In the genomic region with DNA sequence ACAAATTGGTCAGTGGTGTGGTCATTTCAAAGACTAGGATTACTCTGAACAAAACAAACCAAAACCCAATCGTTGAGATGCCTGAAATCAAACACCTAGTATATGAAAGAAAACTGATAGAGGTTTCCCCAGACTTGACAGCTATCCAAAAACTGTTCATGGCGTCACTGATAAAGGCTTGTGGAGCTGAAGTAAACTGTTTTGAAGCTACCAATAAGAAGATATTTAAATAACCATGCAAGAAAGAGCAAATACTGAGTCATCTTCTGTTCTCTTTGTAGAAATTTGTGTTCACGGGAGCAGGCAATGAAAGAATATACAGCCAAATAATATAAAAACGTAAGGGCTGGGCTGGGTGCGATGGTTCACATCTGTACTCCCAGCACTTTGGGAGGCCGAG, we compare ENCODE assay signal across 19 cellular contexts. TPM values are rescaled to one million over a fixed set of nuclear protein-coding genes. Genes with fewer than 3 reads are reported as not detected.
"Had no signal": no experiment of that assay in that cellular context is flagged by ENCODE, and none has a peak within 500 bp of the region (broad histone marks: within the 10 kb centered on the region; RNA-seq: fewer than 3 reads in every experiment).

No MANE protein-coding gene starts in this region.

- H3K27ac ChIP-seq: foreskin keratinocyte, testis, VCaP had no signal

- H3K4me1 ChIP-seq: foreskin keratinocyte had no signal

- DNase-seq: activated CD4-positive, alpha-beta memory T cell treated with anti-CD3 and anti-CD28 coated beads for 36 hours; activated gamma-delta T cell; activated T-cell treated with anti-CD3 and anti-CD28 coated beads, Interleukin-2, amount 50 U/mL, for 48 hours; anterior cingulate cortex; caudate nucleus; cortex of kidney; effector memory CD8-positive, alpha-beta T cell; foreskin keratinocyte; head of caudate nucleus; islet precursor cell; stimulated activated CD4-positive, alpha-beta T cell treated with anti-CD3 and anti-CD28 coated beads, Interleukin-4, amount 100 ng/mL, for 1 hour; stimulated activated CD8-positive, alpha-beta memory T cell treated with anti-CD3 and anti-CD28 coated beads, Interleukin-4, amount 100 ng/mL, for 48 hours; stimulated activated naive CD8-positive, alpha-beta T cell treated with anti-CD3 and anti-CD28 coated beads, Interleukin-15, Interleukin-2, amounts not matched to agents 100 U/mL and 50 U/mL, for 24 hours; SW 1271; testis had no signal

- ATAC-seq: effector memory CD8-positive, alpha-beta T cell; foreskin keratinocyte; left lobe of liver had no signal

- H3K4me3 ChIP-seq: testis had no signal

- H3K27me3 ChIP-seq: foreskin keratinocyte, testis had no signal

- H3K9me3 ChIP-seq: testis had no signal

RNA-seq across cellular contexts. Expression of a gene that starts 7.5 kb away (rescaled TPM):
- total RNA-seq: foreskin keratinocyte, neural crest cell, osteocyte had no signal
- polyA plus RNA-seq: foreskin keratinocyte had no signal
